1 cellular context compared by ENCODE assay signal in genomic region chr10:23826399-23826798, GRCh38.
TF ChIP-seq lines count a peak whose summit lies in the region.

No MANE protein-coding gene starts in this region.

TF ChIP-seq in K562, 482 proteins besides CTCF, POLR2A, EP300 and RAD21 (continued from another document):
- TF ChIP-seq EHMT2 (IDR thresholded peaks at IDR 0.05): 0 out of 2 replicates have a peak, but pooled peaks have one; percentile 17
- no peak for TF ChIP-seq CHD4 (IDR thresholded peaks at IDR 0.05; ENCODE audit: insufficient read depth, insufficient replicate concordance, low read depth, low read length, poor library complexity, severe bottlenecking)
- TF ChIP-seq CHD2 (IDR thresholded peaks at IDR 0.05; ENCODE audit: low read depth, low read length): no peak
- no peak for TF ChIP-seq CHCHD3 (CRISPR knock-in tag; IDR thresholded peaks at IDR 0.05)
- no peak for TF ChIP-seq SMARCC2 (IDR thresholded peaks at IDR 0.05; ENCODE audit: low read depth)
- no peak for TF ChIP-seq GTF2E2 (tag; IDR thresholded peaks at IDR 0.05)
TF ChIP-seq in K562: peak in this region for 2.
